ENCODE assay signal across 8 cellular contexts in genomic region chrX:17738737-17739535, GRCh38. TPM values are rescaled to one million over a fixed set of nuclear protein-coding genes. Genes with fewer than 3 reads are reported as not detected.
DNase-seq lines count a peak whose midpoint lies in the region; ATAC-seq and TF ChIP-seq lines count a peak whose summit lies in the region.

No MANE protein-coding gene starts in this region.

- peak overlapping the region; percentile 21 to 92 (median 87) for H3K27ac Mint-ChIP-seq in brain
- peak overlapping the region; percentile 87 for H3K27ac Mint-ChIP-seq in mesothelial cell of epicardium

- intact Hi-C loops in left ventricle myocardium inferior (cut with micrococcal nuclease): no loop called here
- intact Hi-C loops in Right ventricle myocardium inferior (cut with DNase I): no loop called here
- intact Hi-C loops in vagina (cut with DNase I): no loop called here

- no peak for TF ChIP-seq POLR2A in vagina (IDR thresholded peaks at IDR 0.05)

- H3K27me3 ChIP-seq in left ventricle myocardium inferior (ENCODE audit: low read depth) (no peaks in the 10 kb centered on the region), vagina (no peaks in the 10 kb centered on the region)

- peak overlapping the region; percentile 71 for H3K4me3 ChIP-seq in left ventricle myocardium inferior
- peak overlapping the region; percentile 54 to 62 for H3K4me3 ChIP-seq in vagina

- H3K36me3 ChIP-seq in left ventricle myocardium inferior (no peaks in the 10 kb centered on the region), vagina (no peaks in the 10 kb centered on the region)

- in situ Hi-C loops in KBM-7 (cut with MboI; ENCODE audit: low pct_unique_long_range_greater_than_20kb, low sequenced_read_pairs): no loop called here

- H3K9me3 ChIP-seq in left ventricle myocardium inferior (replicated peaks): no peaks in the 10 kb centered on the region
- H3K9me3 ChIP-seq in vagina: no peaks in the 10 kb centered on the region

- peaks cover 15% of the 10 kb centered on the region for H3K4me1 ChIP-seq in left ventricle myocardium inferior
- H3K4me1 ChIP-seq in vagina: no peaks in the 10 kb centered on the region

- H3K27ac ChIP-seq in left ventricle myocardium inferior (replicated peaks) (peak overlapping the region; percentile 88), vagina (peak overlapping the region; percentile 89)

- H3K4me1 Mint-ChIP-seq in brain (peaks cover 49% of the 10 kb centered on the region), mesothelial cell of epicardium (peaks cover 14% of the 10 kb centered on the region)

- TF ChIP-seq CTCF in left ventricle myocardium inferior (IDR thresholded peaks at IDR 0.05; ENCODE audit: borderline replicate concordance): no peak
- no peak for TF ChIP-seq CTCF in brain (conservative IDR thresholded peaks at IDR 0.05)
- no peak for TF ChIP-seq CTCF in mesothelial cell of epicardium (IDR thresholded peaks at IDR 0.05; ENCODE audit: unreplicated experiment)
- no peak for TF ChIP-seq CTCF in vagina (IDR thresholded peaks at IDR 0.05)

- H3K9me3 Mint-ChIP-seq in brain (no peaks in the 10 kb centered on the region), mesothelial cell of epicardium (no peaks in the 10 kb centered on the region)

- H3K4me3 Mint-ChIP-seq in brain: peak overlapping the region; percentile 86 to 95 (median 93)
- H3K4me3 Mint-ChIP-seq in mesothelial cell of epicardium: peak overlapping the region; percentile 75

- ATAC-seq in Right ventricle myocardium inferior: no peak
- ATAC-seq in HG03442 (IDR thresholded peaks at IDR 0.05; ENCODE audit: unreplicated experiment): no peak

- peaks cover 7% of the 10 kb centered on the region for H3K27me3 Mint-ChIP-seq in brain
- no peaks in the 10 kb centered on the region for H3K27me3 Mint-ChIP-seq in mesothelial cell of epicardium (ENCODE audit: low read depth)

- DNase-seq in left ventricle myocardium inferior (no peak), Right ventricle myocardium inferior (ENCODE audit: missing footprints) (no peak), mesothelial cell of epicardium (ENCODE audit: low spot score in 2 of 2, unreplicated experiment in 2 of 2) (no peak), vagina (ENCODE audit: extremely low spot score in 2 of 2) (no peak), D341Med (ENCODE audit: low spot score) (no peak), KBM-7 (no peak)

- H3K36me3 Mint-ChIP-seq in brain (no peaks in the 10 kb centered on the region), mesothelial cell of epicardium (no peaks in the 10 kb centered on the region)

RNA-seq across cellular contexts. Expression of gene SCML1, which starts 1.6 kb away (rescaled TPM):
- total RNA-seq in left ventricle myocardium inferior (6.8 TPM), Right ventricle myocardium inferior (6.7 TPM), mesothelial cell of epicardium (9.8 to 10.7 TPM (median 10.4 TPM) in 3 replicates), vagina (11.8 TPM)
- 1.7 TPM for polyA plus RNA-seq in brain (ENCODE audit: insufficient read depth, low read depth, low replicate concordance)
